In the genomic region with DNA sequence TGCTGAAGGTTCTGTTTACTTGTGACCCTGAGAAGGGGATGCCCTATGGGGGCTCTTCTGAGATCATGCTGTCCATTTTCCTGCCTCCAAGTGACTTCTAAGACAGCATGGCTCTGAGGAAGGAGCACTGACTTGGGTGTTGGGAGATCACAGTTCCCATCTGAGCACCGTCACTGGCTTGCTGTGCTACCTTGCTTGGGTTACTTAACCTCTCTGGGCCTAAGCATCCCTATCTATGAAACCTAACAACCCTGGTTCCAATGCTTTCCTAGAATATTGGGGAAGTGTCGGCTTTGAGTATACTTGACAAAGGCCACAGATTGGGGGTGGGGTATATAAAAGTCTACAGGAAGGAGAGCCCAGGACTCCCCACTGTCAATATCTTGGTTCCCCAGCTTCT, we compare ENCODE assay signal across 10 cellular contexts. TPM values are rescaled to one million over a fixed set of nuclear protein-coding genes. Genes with fewer than 3 reads are reported as not detected.
DNase-seq lines count a peak whose midpoint lies in the region; ATAC-seq, FAIRE-seq and TF ChIP-seq lines count a peak whose summit lies in the region.
"Had no signal": no experiment of that assay in that cellular context is flagged by ENCODE, and none has a peak within 500 bp of the region (broad histone marks: within the 10 kb centered on the region; RNA-seq: fewer than 3 reads in every experiment).

No MANE protein-coding gene starts in this region.

- SMC1A ChIA-PET in GM12878 (lab: Charles Lee; ENCODE audit: uncharacterized antibody, unreplicated experiment): interaction anchor here (0.7 to 20.8 kb wide), 6 partner anchors 8 to 49 kb away, joined by 3 to 347 read pairs (median 7); no protein-coding TSS in a partner anchor

- H2AFZ ChIP-seq in GM12878 (ENCODE audit: control insufficient read depth, low read depth, low read length): no peak overlapping the region

- H3K36me3 ChIP-seq in GM12878 (ENCODE audit: control insufficient read depth in 2 of 2, insufficient read depth in 2 of 2, low read length in 1 of 2) (peaks cover 5 to 9% of the 10 kb centered on the region in 2 experiments), transverse colon (no peaks in the 10 kb centered on the region)

- no TSS peak for BruUV-seq in GM12878 (replicated peaks; lab: Mats Ljungman, UMichigan)

- no peaks in the 10 kb centered on the region for H3K27me3 Mint-ChIP-seq in activated naive CD4-positive, alpha-beta T cell treated with anti-CD3 and anti-CD28 coated beads, Interleukin-2, amount 10 ng/mL, durations not matched to agents 7 days and 5 days
- no peaks in the 10 kb centered on the region for H3K27me3 Mint-ChIP-seq in stimulated activated naive B cell treated with anti-CD40 and anti-IgM and Interleukin-4, amounts not matched to agents 10 μg/mL and 1 μg/mL and 100 μg/mL, for 72 hours

- TF ChIP-seq RAD21 in GM12878 (IDR thresholded peaks at IDR 0.05; ENCODE audit: insufficient read depth, low read depth, low read length): no peak

- peaks cover 64% of the 10 kb centered on the region for H3K36me3 Mint-ChIP-seq in activated naive CD4-positive, alpha-beta T cell treated with anti-CD3 and anti-CD28 coated beads, Interleukin-2, amount 10 ng/mL, durations not matched to agents 7 days and 5 days
- peaks cover 53 to 58% of the 10 kb centered on the region in 2 donors for H3K36me3 Mint-ChIP-seq in stimulated activated naive B cell treated with anti-CD40 and anti-IgM and Interleukin-4, amounts not matched to agents 10 μg/mL and 1 μg/mL and 100 μg/mL, for 72 hours

- ATAC-seq in GM12878 (no peak), GM19324 (IDR thresholded peaks at IDR 0.05; ENCODE audit: low FRiP score, unreplicated experiment) (no peak), HG03139 (IDR thresholded peaks at IDR 0.05; ENCODE audit: unreplicated experiment) (no peak)
- no peak for ATAC-seq in stimulated activated naive B cell treated with anti-CD40 and anti-IgM and Interleukin-4, amounts not matched to agents 10 μg/mL and 1 μg/mL and 100 μg/mL, for 72 hours (replicated peaks)

- POLR2A ChIA-PET in GM12878 (lab: Charles Lee): interaction anchor here (0.6 to 2.7 kb wide), 3 partner anchors 10 to 25 kb away, joined by 5 to 9 read pairs (median 8); no protein-coding TSS in a partner anchor

- H3K79me2 ChIP-seq in GM12878 (ENCODE audit: control insufficient read depth, insufficient read depth, low read length): peaks cover 85% of the 10 kb centered on the region

- H3K4me1 ChIP-seq in GM12878 (ENCODE audit: control insufficient read depth, insufficient read depth, low read length) (peaks cover 46% of the 10 kb centered on the region), mononuclear cell (ENCODE audit: insufficient read depth, low read length) (peaks cover 100% of the 10 kb centered on the region), transverse colon (peaks cover under 1 to 57% (median 20%) of the 10 kb centered on the region in 4 donors)

- DNase-seq in activated naive CD4-positive, alpha-beta T cell treated with anti-CD3 and anti-CD28 coated beads, Interleukin-2, amount 10 ng/mL, durations not matched to agents 7 days and 5 days: no peak
- no peak for DNase-seq in activated naive CD4-positive, alpha-beta T cell treated with Interleukin-2 at 50 U/mL for 16 hours
- DNase-seq in GM12878 (ENCODE audit: low read depth, low spot score) (no peak), transverse colon (no peak)
- DNase-seq in stimulated activated naive B cell treated with anti-CD40 and anti-IgM and Interleukin-4, amounts not matched to agents 10 μg/mL and 1 μg/mL and 100 μg/mL, for 72 hours: no peak
- DNase-seq: cerebellar nuclear complex, NCI-H82 had no signal

- H3K4me3 ChIP-seq in GM12878 (peak overlapping the region; percentile 59; the same call in 1 of the 2 replicates), mononuclear cell (ENCODE audit: low read length) (peak overlapping the region; percentile 8), transverse colon (no peak overlapping the region)

- peak overlapping the region; percentile 78 for H3K4me2 ChIP-seq in GM12878 (ENCODE audit: control insufficient read depth, insufficient read depth)

- FAIRE-seq in GM12878 (lab: Jason Lieb, UNC): no peak

- in situ Hi-C loops in GM12878 (cut with MboI) (loop anchor here (25.0 kb wide), 1 partner anchor 1564 kb away; no protein-coding TSS in a partner anchor), transverse colon (cut with MboI; ENCODE audit: low pct_ligation_motif_present in 1 of 4, low pct_unique_long_range_greater_than_20kb in 1 of 4, low sequenced_read_pairs in 3 of 4) (no loop called here)

- RAD21 ChIA-PET in GM12878 (lab: Charles Lee; ENCODE audit: unreplicated experiment): interaction anchor here (0.8 to 2.4 kb wide), 5 partner anchors 16 to 48 kb away, joined by 3 to 9 read pairs (median 4); no protein-coding TSS in a partner anchor

- CTCF ChIA-PET in activated naive CD4-positive, alpha-beta T cell treated with anti-CD3 and anti-CD28 coated beads, Interleukin-2, amount 10 ng/mL, durations not matched to agents 7 days and 5 days (lab: Charles Lee): interaction anchor here (1.0 to 13.6 kb wide), 4 partner anchors 8 to 49 kb away, joined by 4 to 116 read pairs (median 4); no protein-coding TSS in a partner anchor
- CTCF ChIA-PET in GM12878 (lab: Yijun Ruan, JAX): interaction anchor here (0.7 to 2.6 kb wide), 6 partner anchors 11 to 51 kb away, joined by 3 to 11 read pairs (median 4); no protein-coding TSS in a partner anchor

- H4K20me1 ChIP-seq in GM12878 (ENCODE audit: control insufficient read depth, insufficient read depth): peaks cover 6% of the 10 kb centered on the region; the same call in 1 of the 2 replicates

- TF ChIP-seq POLR2A in GM12878 (IDR thresholded peaks at IDR 0.05; ENCODE audit: low read depth, low read length): no peak
- no peak for TF ChIP-seq POLR2A in transverse colon (IDR thresholded peaks at IDR 0.05)

- TF ChIP-seq CTCF in GM12878 (IDR thresholded peaks at IDR 0.05 in 2 of 3, conservative IDR thresholded peaks at IDR 0.05 in 1 of 3; ENCODE audit: control insufficient read depth in 2 of 3, extremely low read depth in 1 of 3, insufficient read depth in 1 of 3, low read depth in 3 of 3, low read length in 3 of 3) (no peak), transverse colon (IDR thresholded peaks at IDR 0.05) (no peak)

- peaks cover 95% of the 10 kb centered on the region for H3K4me1 Mint-ChIP-seq in activated naive CD4-positive, alpha-beta T cell treated with anti-CD3 and anti-CD28 coated beads, Interleukin-2, amount 10 ng/mL, durations not matched to agents 7 days and 5 days
- H3K4me1 Mint-ChIP-seq in stimulated activated naive B cell treated with anti-CD40 and anti-IgM and Interleukin-4, amounts not matched to agents 10 μg/mL and 1 μg/mL and 100 μg/mL, for 72 hours: peaks cover 65 to 91% of the 10 kb centered on the region in 2 donors

- intact Hi-C loops in GM12878 (cut with micrococcal nuclease; ENCODE audit: unreplicated experiment): loop anchor here (5.0 kb wide), 1 partner anchor 36 kb away; no protein-coding TSS in a partner anchor
- intact Hi-C loops in transverse colon (cut with DNase I; ENCODE audit: low total_unique reads): no loop called here

- 97% methylated on average over 2 of the region's 2 CpGs for WGBS in GM12878 (ENCODE audit: insufficient coverage, insufficient replicate concordance, low lambda C conversion rate, missing lambda C conversion rate)
- 71% methylated on average over 2 of the region's 2 CpGs; no CpG with 5 or more reads in 1 of the 2 donors for WGBS in transverse colon (ENCODE audit: low coverage in 1 of 2), 2 donors

- H3K9ac ChIP-seq in GM12878 (ENCODE audit: control insufficient read depth, insufficient read depth, low read length): peak overlapping the region; percentile 52; the same call in 1 of the 2 replicates

- peak overlapping the region; percentile 24 for H3K27ac ChIP-seq in GM12878 (ENCODE audit: control insufficient read depth, insufficient read depth)
- H3K27ac ChIP-seq in transverse colon: peak overlapping the region; percentile 55 to 81 (median 73)

- no peaks in the 10 kb centered on the region for H3K9me3 ChIP-seq in GM12878 (replicated peaks; ENCODE audit: control insufficient read depth, insufficient read depth, low read length)
- no peaks in the 10 kb centered on the region for H3K9me3 ChIP-seq in mononuclear cell (ENCODE audit: low read depth, low read length)
- no peaks in the 10 kb centered on the region for H3K9me3 ChIP-seq in transverse colon

- H3K9me3 Mint-ChIP-seq in activated naive CD4-positive, alpha-beta T cell treated with anti-CD3 and anti-CD28 coated beads, Interleukin-2, amount 10 ng/mL, durations not matched to agents 7 days and 5 days: no peaks in the 10 kb centered on the region
- peaks cover 3 to 5% of the 10 kb centered on the region in 2 donors for H3K9me3 Mint-ChIP-seq in stimulated activated naive B cell treated with anti-CD40 and anti-IgM and Interleukin-4, amounts not matched to agents 10 μg/mL and 1 μg/mL and 100 μg/mL, for 72 hours

- TF ChIP-seq EP300 in GM12878 (IDR thresholded peaks at IDR 0.05; ENCODE audit: borderline replicate concordance in 1 of 2, control insufficient read depth in 1 of 2, low read depth in 2 of 2, low read length in 2 of 2): no peak
- no peak for TF ChIP-seq EP300 in transverse colon (IDR thresholded peaks at IDR 0.05; ENCODE audit: low read depth)

- peak overlapping the region; percentile 68 for H3K4me3 Mint-ChIP-seq in activated naive CD4-positive, alpha-beta T cell treated with anti-CD3 and anti-CD28 coated beads, Interleukin-2, amount 10 ng/mL, durations not matched to agents 7 days and 5 days
- peak overlapping the region in 1 of 2 donors; percentile 19 for H3K4me3 Mint-ChIP-seq in stimulated activated naive B cell treated with anti-CD40 and anti-IgM and Interleukin-4, amounts not matched to agents 10 μg/mL and 1 μg/mL and 100 μg/mL, for 72 hours

- H3K27me3 ChIP-seq in GM12878 (replicated peaks in 1 of 2; ENCODE audit: control insufficient read depth in 2 of 2, insufficient read depth in 2 of 2, low read length in 1 of 2) (no peaks in the 10 kb centered on the region), mononuclear cell (ENCODE audit: insufficient read depth, low read length) (no peaks in the 10 kb centered on the region), transverse colon (no peaks in the 10 kb centered on the region)

- H3K27ac Mint-ChIP-seq in activated naive CD4-positive, alpha-beta T cell treated with anti-CD3 and anti-CD28 coated beads, Interleukin-2, amount 10 ng/mL, durations not matched to agents 7 days and 5 days: peak overlapping the region; percentile 99
- H3K27ac Mint-ChIP-seq in stimulated activated naive B cell treated with anti-CD40 and anti-IgM and Interleukin-4, amounts not matched to agents 10 μg/mL and 1 μg/mL and 100 μg/mL, for 72 hours: no peak overlapping the region

RNA-seq across cellular contexts. Expression of gene TNFRSF1B, which starts 6.2 kb away (rescaled TPM):
- 88.1 and 95.5 TPM in 2 replicates for total RNA-seq in GM12878 (2013; cell fraction: nucleolus; rRNA removed)
- total RNA-seq in GM12878 (2014; rRNA removed): 33.0 and 39.9 TPM in 2 replicates
- 22.4 and 24.4 TPM in 2 replicates for total RNA-seq in GM12878 (2014; rRNA removed; fragmentation: Illumina TruSeq; extraction: Trizol)
- 78.8 and 87.2 TPM in 2 replicates for total RNA-seq in GM12878 (2021)
- 22.2 TPM for polyA plus RNA-seq in GM12878 (2011; ENCODE audit: low read depth)
- 35.0 and 66.4 TPM in 2 replicates for polyA plus RNA-seq in GM12878 (2011; rRNA removed)
- 84.0 and 115 TPM in 2 replicates for polyA plus RNA-seq in GM12878 (2011; cell fraction: cytosol; rRNA removed)
- 23.9 and 33.3 TPM in 2 replicates for polyA plus RNA-seq in GM12878 (2011; cell fraction: nucleus; rRNA removed)
- 50.4 and 50.7 TPM in 2 replicates for polyA plus RNA-seq in GM12878 (2012)
- polyA plus RNA-seq in GM12878 (2014; fragmentation: Illumina TruSeq; extraction: Trizol): 15.0 and 32.4 TPM in 2 replicates
- polyA plus RNA-seq in GM12878 (2014; fragmentation: Nextera tagmentation; extraction: Ambion mirVana): 10 to 100 TPM; 10.1 to 11.6 TPM
- polyA plus RNA-seq in GM12878 (2014; rRNA removed): 47.3 and 53.1 TPM in 2 replicates
- polyA plus RNA-seq in GM12878 (2016; fragmentation: Nextera tagmentation; extraction: Ambion mirVana): 10 to 100 TPM; 34.8 to 47.5 TPM
- polyA minus RNA-seq in GM12878 (2011; rRNA and poly(A)+ RNA removed): 44.6 and 88.0 TPM in 2 replicates
- polyA minus RNA-seq in GM12878 (2011; cell fraction: cytosol; rRNA and poly(A)+ RNA removed): 32.2 and 47.0 TPM in 2 replicates
- polyA minus RNA-seq in GM12878 (2011; cell fraction: nucleus; rRNA and poly(A)+ RNA removed): 11.2 and 26.9 TPM in 2 replicates
- 210 TPM for total RNA-seq in mononuclear cell
- 10 to 100 TPM; 11.1 to 17.3 (median 15.3) TPM for total RNA-seq in transverse colon

RNA-seq across cellular contexts. Expression of gene VPS13D, which starts 56.9 kb away (rescaled TPM):
- total RNA-seq in GM12878 (2013; cell fraction: nucleolus; rRNA removed): 112 and 115 TPM in 2 replicates
- total RNA-seq in GM12878 (2014; rRNA removed): 9.3 and 10.4 TPM in 2 replicates
- 12.2 and 12.9 TPM in 2 replicates for total RNA-seq in GM12878 (2014; rRNA removed; fragmentation: Illumina TruSeq; extraction: Trizol)
- 14.5 and 16.9 TPM in 2 replicates for total RNA-seq in GM12878 (2021)
- 7.0 TPM for polyA plus RNA-seq in GM12878 (2011; ENCODE audit: low read depth)
- polyA plus RNA-seq in GM12878 (2011; rRNA removed): 8.9 and 12.2 TPM in 2 replicates
- polyA plus RNA-seq in GM12878 (2011; cell fraction: cytosol; rRNA removed): 10.3 and 11.2 TPM in 2 replicates
- polyA plus RNA-seq in GM12878 (2011; cell fraction: nucleus; rRNA removed): 19.0 and 22.1 TPM in 2 replicates
- polyA plus RNA-seq in GM12878 (2012): 5.5 and 8.2 TPM in 2 replicates
- polyA plus RNA-seq in GM12878 (2014; fragmentation: Illumina TruSeq; extraction: Trizol): 10.0 TPM in 2 replicates
- 1 to 10 TPM; 1.4 to 1.7 TPM for polyA plus RNA-seq in GM12878 (2014; fragmentation: Nextera tagmentation; extraction: Ambion mirVana)
- 7.7 and 11.8 TPM in 2 replicates for polyA plus RNA-seq in GM12878 (2014; rRNA removed)
- 1 to 10 TPM; 4.4 to 4.9 TPM for polyA plus RNA-seq in GM12878 (2016; fragmentation: Nextera tagmentation; extraction: Ambion mirVana)
- 43.6 and 46.2 TPM in 2 replicates for polyA minus RNA-seq in GM12878 (2011; rRNA and poly(A)+ RNA removed)
- 9.2 and 10.8 TPM in 2 replicates for polyA minus RNA-seq in GM12878 (2011; cell fraction: cytosol; rRNA and poly(A)+ RNA removed)
- 50.2 and 76.0 TPM in 2 replicates for polyA minus RNA-seq in GM12878 (2011; cell fraction: nucleus; rRNA and poly(A)+ RNA removed)
- total RNA-seq in mononuclear cell: 52.4 TPM
- total RNA-seq in transverse colon: 100 to 1,000 TPM; 101 to 136 (median 116) TPM

Comparison
In these comparisons a context has a peak if more than half of its experiments do, and no peak if none do; other contexts are left out.
1. H3K4me3 ChIP-seq: peak in GM12878 (single experiment) and mononuclear cell (single experiment); none in transverse colon (0 of 4).